In the genomic region with DNA sequence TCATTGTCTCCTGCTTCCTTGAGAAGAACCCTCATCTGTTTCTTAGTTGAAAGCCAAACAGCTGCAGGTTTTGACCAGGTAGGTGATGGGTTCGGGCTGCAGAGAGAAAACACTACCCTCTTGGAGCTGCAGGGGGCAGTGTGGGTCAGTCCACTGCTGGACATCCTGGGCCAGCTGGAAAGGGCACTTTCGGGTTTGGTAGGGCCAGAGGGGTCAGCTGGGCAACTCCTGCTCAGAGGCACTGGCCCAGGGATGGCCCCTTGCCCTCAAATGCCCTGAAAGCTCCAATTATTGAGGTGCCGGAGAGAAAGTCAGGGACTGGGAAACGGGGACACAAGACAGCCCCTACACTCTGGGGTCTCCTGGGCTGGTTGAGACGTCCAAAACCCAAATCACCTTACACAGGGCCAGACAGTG, we compare ENCODE assay signal across 7 cellular contexts.
A peak's percentile ranks its signal among the peaks of the same experiment; 100 is the strongest.
DNase-seq lines count a peak whose midpoint lies in the region; ATAC-seq and TF ChIP-seq lines count a peak whose summit lies in the region.

No MANE protein-coding gene starts in this region.

- H3K9me3 ChIP-seq in suprapubic skin, result no peaks in the 10 kb centered on the region

- H3K4me2 ChIP-seq in mesendoderm (ENCODE audit: low read length), result no peak overlapping the region

- no peak overlapping the region for H3K18ac ChIP-seq in mesendoderm (ENCODE audit: low read length)

- WGBS in mesendoderm (ENCODE audit: extremely low coverage, insufficient coverage, low lambda C conversion rate), result no CpG with 5 or more reads among the region's 5 CpGs
- 58% methylated on average over 5 of the region's 5 CpGs for WGBS in suprapubic skin

- no peaks in the 10 kb centered on the region for H3K79me1 ChIP-seq in mesendoderm (ENCODE audit: low read length)

- no peak overlapping the region for H2BK120ac ChIP-seq in mesendoderm (ENCODE audit: low read depth, low read length)

- H2BK5ac ChIP-seq in mesendoderm (ENCODE audit: low read length), result no peak overlapping the region

- no peaks in the 10 kb centered on the region for H3K4me1 ChIP-seq in mesendoderm (ENCODE audit: control insufficient read depth, low read depth, low read length)
- H3K4me1 ChIP-seq in suprapubic skin, result no peaks in the 10 kb centered on the region

- no peaks in the 10 kb centered on the region for H3K36me3 ChIP-seq in mesendoderm (ENCODE audit: control insufficient read depth, insufficient read depth, low read length)
- H3K36me3 ChIP-seq in suprapubic skin, result no peaks in the 10 kb centered on the region

- no peaks in the 10 kb centered on the region for H3K27me3 ChIP-seq in mesendoderm (ENCODE audit: insufficient read depth, low read length, poor library complexity)
- no peaks in the 10 kb centered on the region for H3K27me3 ChIP-seq in suprapubic skin

- H3K27ac ChIP-seq in mesendoderm (ENCODE audit: low read depth, low read length) (no peak overlapping the region), suprapubic skin (no peak overlapping the region)

- no peak for TF ChIP-seq POLR2A in suprapubic skin (IDR thresholded peaks at IDR 0.05)

- H3K9ac ChIP-seq in mesendoderm (ENCODE audit: low read length), result no peak overlapping the region

- H4K5ac ChIP-seq in mesendoderm (ENCODE audit: low read length), result no peak overlapping the region

- no peak overlapping the region for H3K23ac ChIP-seq in mesendoderm (ENCODE audit: low read length)

- H4K8ac ChIP-seq in mesendoderm (ENCODE audit: low read depth, low read length), result no peak overlapping the region

- TF ChIP-seq CTCF in choroid plexus epithelial cell (conservative IDR thresholded peaks at IDR 0.05; ENCODE audit: low read depth, low read length) (peak; percentile 92), suprapubic skin (IDR thresholded peaks at IDR 0.05) (peak; percentile 69 to 73)

- H3K4ac ChIP-seq in mesendoderm (ENCODE audit: low read depth, low read length), result no peak overlapping the region

- no peak overlapping the region for H3K56ac ChIP-seq in mesendoderm (ENCODE audit: low read length)

- no peak for TF ChIP-seq EP300 in suprapubic skin (IDR thresholded peaks at IDR 0.05)

- no peak overlapping the region for H2BK15ac ChIP-seq in mesendoderm (replicated peaks; ENCODE audit: low read depth)

- H2AK5ac ChIP-seq in mesendoderm (ENCODE audit: low read length), result no peak overlapping the region

- no peak overlapping the region for H3K4me3 ChIP-seq in choroid plexus epithelial cell (ENCODE audit: low read depth, low read length)
- H3K4me3 ChIP-seq in mesendoderm (ENCODE audit: low read length), result no peak overlapping the region
- H3K4me3 ChIP-seq in suprapubic skin, result no peak overlapping the region

- H3K79me2 ChIP-seq in mesendoderm (ENCODE audit: control insufficient read depth, insufficient read depth, low read length), result no peaks in the 10 kb centered on the region

- ATAC-seq in GM18868 (IDR thresholded peaks at IDR 0.05; ENCODE audit: unreplicated experiment), result peak; percentile 81
- ATAC-seq in HG03520 (IDR thresholded peaks at IDR 0.05; ENCODE audit: unreplicated experiment), result peak; percentile 79
- peak; percentile 36 to 44 for ATAC-seq in activated CD4-positive, CD25-positive, alpha-beta regulatory T cell treated with anti-CD3 and anti-CD28 coated beads, Interleukin-2, amount 50 U/mL, for 24 hours

- DNase-seq in choroid plexus epithelial cell (ENCODE audit: low read depth) (peak; percentile 34), mesendoderm (peak; percentile 57), suprapubic skin (ENCODE audit: low spot score in 2 of 2) (no peak), superior temporal gyrus (ENCODE audit: extremely low spot score) (no peak)

Comparison
In these comparisons a context has a peak if more than half of its experiments do, and no peak if none do; other contexts are left out.
1. DNase-seq: peak in choroid plexus epithelial cell (single experiment) and mesendoderm (single experiment); none in suprapubic skin (0 of 2) and superior temporal gyrus (single experiment).
2. Peak in every context shown above with its lines, with median percentiles within 50 percentile points of each other: ATAC-seq.